ENCODE assay signal across 2 cellular contexts in genomic region chr6:96803106-96803481, GRCh38.
TF ChIP-seq lines count a peak whose summit lies in the region.

No MANE protein-coding gene starts in this region.

TF ChIP-seq in GM23338, 12 proteins besides CTCF, POLR2A, EP300 and RAD21:
- TF ChIP-seq EZH2 (IDR thresholded peaks at IDR 0.05; ENCODE audit: low read depth, unreplicated experiment): no peak
- TF ChIP-seq REST (IDR thresholded peaks at IDR 0.05; ENCODE audit: unreplicated experiment): no peak
- no peak for TF ChIP-seq ZNF331 (CRISPR knock-in tag; IDR thresholded peaks at IDR 0.05; ENCODE audit: low read depth)
- TF ChIP-seq ZNF114 (CRISPR knock-in tag; IDR thresholded peaks at IDR 0.05): no peak
- no peak for TF ChIP-seq STAT1 (IDR thresholded peaks at IDR 0.05; ENCODE audit: unreplicated experiment)

TF ChIP-seq in HepG2, 621 proteins besides CTCF, POLR2A, EP300 and RAD21:
- no peak for TF ChIP-seq AHR (CRISPR knock-in tag; IDR thresholded peaks at IDR 0.05)
